ENCODE assay signal across 23 cellular contexts in the genomic region with DNA sequence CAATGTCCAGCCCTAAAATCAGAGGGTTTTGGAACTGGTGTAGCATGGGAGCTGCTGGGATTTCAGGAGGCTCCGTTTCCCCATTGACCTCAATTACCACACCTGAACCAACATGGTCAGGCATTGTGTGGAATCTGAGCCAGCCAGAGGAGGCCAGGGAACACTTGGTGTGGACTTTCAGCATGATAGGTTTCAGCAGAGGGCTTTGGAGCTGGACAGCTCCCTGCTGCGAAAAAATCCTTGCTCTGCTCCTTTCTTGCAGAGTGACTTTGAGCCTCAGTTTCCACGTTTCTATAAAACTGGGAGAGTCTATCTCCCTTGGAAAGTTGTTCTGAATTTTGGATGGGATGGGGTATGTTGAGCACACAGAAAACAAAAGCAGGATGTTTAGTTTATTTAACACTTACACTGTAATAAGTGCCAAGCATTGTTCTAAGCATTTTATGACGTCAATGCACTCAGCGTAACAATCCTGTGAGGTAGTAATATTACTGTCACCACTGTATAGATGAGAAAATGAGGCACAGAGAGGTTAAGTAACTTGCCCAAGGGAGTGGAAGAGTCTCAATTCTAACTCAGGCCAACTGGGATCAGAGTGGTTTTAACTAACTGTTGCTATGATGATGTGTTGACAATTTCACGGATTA.
DNase-seq lines count a peak whose midpoint lies in the region; ATAC-seq, FAIRE-seq and TF ChIP-seq lines count a peak whose summit lies in the region.
"Had no signal": no experiment of that assay in that cellular context is flagged by ENCODE, and none has a peak within 500 bp of the region (broad histone marks: within the 10 kb centered on the region; RNA-seq: fewer than 3 reads in every experiment).

No MANE protein-coding gene starts in this region.

- H3K4me2 ChIP-seq in HepG2 (ENCODE audit: low read depth, low read length): no peak overlapping the region

- no peaks in the 10 kb centered on the region for H3K27me3 ChIP-seq in breast epithelium
- H3K27me3 ChIP-seq in HepG2 (ENCODE audit: control insufficient read depth in 1 of 2, insufficient read depth in 2 of 2, low read length in 2 of 2): no peaks in the 10 kb centered on the region; a peak in 1 of 5 replicates
- H3K27me3 ChIP-seq in tibial nerve: no peaks in the 10 kb centered on the region

- TF ChIP-seq POLR2A in breast epithelium (IDR thresholded peaks at IDR 0.05) (no peak), HepG2 (IDR thresholded peaks at IDR 0.05; ENCODE audit: insufficient read depth in 1 of 2, low read depth in 2 of 2, low read length in 2 of 2) (no peak), tibial nerve (IDR thresholded peaks at IDR 0.05) (no peak)

- H3K9me3 ChIP-seq in breast epithelium (no peaks in the 10 kb centered on the region), HepG2 (ENCODE audit: low read length) (no peaks in the 10 kb centered on the region), tibial nerve (no peaks in the 10 kb centered on the region)

- no peaks in the 10 kb centered on the region for H3K36me3 Mint-ChIP-seq in activated naive CD4-positive, alpha-beta T cell treated with anti-CD3 and anti-CD28 coated beads, Interleukin-2, amount 50 U/mL, for 72 hours
- H3K36me3 Mint-ChIP-seq: CD4-positive, CD25-positive, alpha-beta regulatory T cell had no signal

- no peaks in the 10 kb centered on the region for H3K9me3 Mint-ChIP-seq in activated naive CD4-positive, alpha-beta T cell treated with anti-CD3 and anti-CD28 coated beads, Interleukin-2, amount 50 U/mL, for 72 hours
- H3K9me3 Mint-ChIP-seq: CD4-positive, CD25-positive, alpha-beta regulatory T cell had no signal

- FAIRE-seq in HepG2 (lab: Jason Lieb, UNC): no peak
- FAIRE-seq: G401.6, RCC 7860 had no signal

- no peak overlapping the region for H3K9ac ChIP-seq in HepG2 (ENCODE audit: insufficient read depth, low read depth, low read length)

- ATAC-seq in HepG2: no peak
- no peak for ATAC-seq in activated naive CD4-positive, alpha-beta T cell treated with anti-CD3 and anti-CD28 coated beads, Interleukin-2, amount 50 U/mL, for 72 hours
- ATAC-seq: Right ventricle myocardium inferior had no signal

- H3K36me3 ChIP-seq in breast epithelium: no peaks in the 10 kb centered on the region
- no peaks in the 10 kb centered on the region for H3K36me3 ChIP-seq in HepG2 (replicated peaks in 1 of 2; ENCODE audit: control insufficient read depth in 1 of 2, insufficient read depth in 2 of 2, low read length in 2 of 2)
- no peaks in the 10 kb centered on the region for H3K36me3 ChIP-seq in tibial nerve

- no peak for TF ChIP-seq CTCF in breast epithelium (IDR thresholded peaks at IDR 0.05)
- no peak for TF ChIP-seq CTCF in fibroblast of pulmonary artery (IDR thresholded peaks at IDR 0.05; ENCODE audit: low read length, missing control alignments)
- TF ChIP-seq CTCF in HepG2 (CRISPR knock-in tag; IDR thresholded peaks at IDR 0.05): no peak
- no peak for TF ChIP-seq CTCF in tibial nerve (IDR thresholded peaks at IDR 0.05)

- no peak overlapping the region for H2AFZ ChIP-seq in HepG2 (ENCODE audit: low read length)

- TF ChIP-seq RAD21 in HepG2 (CRISPR knock-in tag; IDR thresholded peaks at IDR 0.05): no peak

- no peak overlapping the region for H3K27ac Mint-ChIP-seq in activated naive CD4-positive, alpha-beta T cell treated with anti-CD3 and anti-CD28 coated beads, Interleukin-2, amount 50 U/mL, for 72 hours
- H3K27ac Mint-ChIP-seq: B cell; CD4-positive, CD25-positive, alpha-beta regulatory T cell had no signal

- H3K27ac ChIP-seq in breast epithelium (no peak overlapping the region), HepG2 (ENCODE audit: extremely low read length, insufficient read depth, low read length) (no peak overlapping the region), tibial nerve (peak overlapping the region in 3 of 4 donors; percentile 4 to 75 (median 65))
- H3K27ac ChIP-seq: 22Rv1 had no signal

- in situ Hi-C loops in T47D (cut with HindIII; ENCODE audit: low pct_unique_long_range_greater_than_20kb, low sequenced_read_pairs) (no loop called here), HepG2 (cut with HindIII; ENCODE audit: extremely low pct_ligation_motif_present, low pct_unique_long_range_greater_than_20kb) (no loop called here)

- H3K4me3 ChIP-seq in breast epithelium (no peak overlapping the region), fibroblast of pulmonary artery (replicated peaks; ENCODE audit: low read depth, low read length) (no peak overlapping the region), HepG2 (replicated peaks in 1 of 3; ENCODE audit: insufficient read depth in 1 of 3, low read depth in 2 of 3, low read length in 3 of 3) (no peak overlapping the region), tibial nerve (no peak overlapping the region)

- no TSS peak for BruUV-seq in HepG2 (replicated peaks; lab: Mats Ljungman, UMichigan)

- POLR2A ChIA-PET in HepG2 (lab: Yijun Ruan, JAX): no interaction called here

- H4K20me1 ChIP-seq in HepG2 (ENCODE audit: insufficient read depth, low read length): no peaks in the 10 kb centered on the region

- intact Hi-C loops in breast epithelium (cut with DNase I; ENCODE audit: low total_unique reads) (no loop called here), HepG2 (cut with micrococcal nuclease; ENCODE audit: unreplicated experiment) (no loop called here)

- DNase-seq in T47D (ENCODE audit: low read depth in 1 of 2, low spot score in 1 of 2): peak; percentile 16 to 21
- no peak for DNase-seq in breast epithelium (ENCODE audit: low spot score in 2 of 2)
- peak; percentile 1 for DNase-seq in fibroblast of pulmonary artery (ENCODE audit: low read depth)
- DNase-seq in HepG2 (ENCODE audit: low spot score): no peak
- no peak for DNase-seq in tibial nerve (ENCODE audit: low spot score in 2 of 2)
- no peak for DNase-seq in activated gamma-delta T cell (lab: John Stamatoyannopoulos, UW)
- no peak for DNase-seq in activated naive CD4-positive, alpha-beta T cell treated with anti-CD3 and anti-CD28 coated beads, Interleukin-2, amount 50 U/mL, for 72 hours (ENCODE audit: low spot score in 2 of 2)
- no peak for DNase-seq in NCI-H2081 (lab: John Stamatoyannopoulos, UW)
- DNase-seq: CD4-positive, CD25-positive, alpha-beta regulatory T cell; COR-L47; DMS 273 treated with DMSO at 0.1 percent for 48 hours; DND-41; Karpas-422; NCI-H1048; NCI-H1436; NCI-H2029; NCI-H2171 treated with DMSO at 0.1 percent for 48 hours; NCI-H446 had no signal

- 1% methylated on average over 6 of the region's 6 CpGs for WGBS in HepG2 (ENCODE audit: low lambda C conversion rate)
- 56 to 60% methylated on average over 6 of the region's 6 CpGs for WGBS in tibial nerve, 2 donors

- CTCF ChIA-PET in HepG2 (lab: Yijun Ruan, JAX; ENCODE audit: low intra/inter-chr PET ratio, low total read pairs): no interaction called here

- H3K4me1 ChIP-seq in breast epithelium: no peaks in the 10 kb centered on the region
- no peaks in the 10 kb centered on the region for H3K4me1 ChIP-seq in HepG2 (ENCODE audit: insufficient read depth, low read length)
- H3K4me1 ChIP-seq in tibial nerve: peaks cover 0 to 77% (median 18%) of the 10 kb centered on the region in 4 donors

- no peak for TF ChIP-seq EP300 in HepG2 (IDR thresholded peaks at IDR 0.05; ENCODE audit: low read depth in 2 of 2, low read length in 2 of 2)
- no peak for TF ChIP-seq EP300 in HepG2 (CRISPR knock-in tag; IDR thresholded peaks at IDR 0.05; ENCODE audit: borderline replicate concordance)
- TF ChIP-seq EP300 in tibial nerve (IDR thresholded peaks at IDR 0.05): no peak

- no peaks in the 10 kb centered on the region for H3K79me2 ChIP-seq in HepG2 (ENCODE audit: insufficient read depth, low read length)

TF ChIP-seq in HepG2, 621 proteins besides CTCF, POLR2A, EP300 and RAD21:
- no peak for TF ChIP-seq ZNF746 (CRISPR knock-in tag; IDR thresholded peaks at IDR 0.05)
- TF ChIP-seq MIER2 (CRISPR knock-in tag; IDR thresholded peaks at IDR 0.05): 0 out of 2 replicates have a peak, but pooled peaks have one; percentile 36
- TF ChIP-seq REST (IDR thresholded peaks at IDR 0.05; ENCODE audit: borderline replicate concordance in 1 of 2, low read depth in 1 of 2, low read length in 2 of 2): peak; percentile 21 to 86
- TF ChIP-seq, protein P1, sequence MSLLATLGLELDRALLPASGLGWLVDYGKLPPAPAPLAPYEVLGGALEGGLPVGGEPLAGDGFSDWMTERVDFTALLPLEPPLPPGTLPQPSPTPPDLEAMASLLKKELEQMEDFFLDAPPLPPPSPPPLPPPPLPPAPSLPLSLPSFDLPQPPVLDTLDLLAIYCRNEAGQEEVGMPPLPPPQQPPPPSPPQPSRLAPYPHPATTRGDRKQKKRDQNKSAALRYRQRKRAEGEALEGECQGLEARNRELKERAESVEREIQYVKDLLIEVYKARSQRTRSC (CRISPR knock-in tag; IDR thresholded peaks at IDR 0.05; ENCODE audit: low read depth): no peak
- peak; percentile 82 for TF ChIP-seq CREB1 (IDR thresholded peaks at IDR 0.05)
- TF ChIP-seq CREB1 (CRISPR knock-in tag; IDR thresholded peaks at IDR 0.05): no peak
- peak; percentile 51; the same call in 1 of the 2 replicates for TF ChIP-seq ATF7 (IDR thresholded peaks at IDR 0.05)
- TF ChIP-seq ATF7 (CRISPR knock-in tag; IDR thresholded peaks at IDR 0.05): no peak

Comparison
In these comparisons a context has a peak if more than half of its experiments do, and no peak if none do; other contexts are left out.
1. DNase-seq: peak in T47D (2 of 2) and fibroblast of pulmonary artery (single experiment); none in breast epithelium (0 of 2), HepG2 (single experiment), tibial nerve (0 of 2), activated gamma-delta T cell (single experiment), activated naive CD4-positive, alpha-beta T cell treated with anti-CD3 and anti-CD28 coated beads, Interleukin-2, amount 50 U/mL, for 72 hours (0 of 2) and NCI-H2081 (0 of 2).
2. H3K27ac ChIP-seq: peak in tibial nerve (3 of 4); none in breast epithelium (0 of 2) and HepG2 (single experiment).